Comparison of ENCODE assay signal across 1 cellular context in the genomic region with DNA sequence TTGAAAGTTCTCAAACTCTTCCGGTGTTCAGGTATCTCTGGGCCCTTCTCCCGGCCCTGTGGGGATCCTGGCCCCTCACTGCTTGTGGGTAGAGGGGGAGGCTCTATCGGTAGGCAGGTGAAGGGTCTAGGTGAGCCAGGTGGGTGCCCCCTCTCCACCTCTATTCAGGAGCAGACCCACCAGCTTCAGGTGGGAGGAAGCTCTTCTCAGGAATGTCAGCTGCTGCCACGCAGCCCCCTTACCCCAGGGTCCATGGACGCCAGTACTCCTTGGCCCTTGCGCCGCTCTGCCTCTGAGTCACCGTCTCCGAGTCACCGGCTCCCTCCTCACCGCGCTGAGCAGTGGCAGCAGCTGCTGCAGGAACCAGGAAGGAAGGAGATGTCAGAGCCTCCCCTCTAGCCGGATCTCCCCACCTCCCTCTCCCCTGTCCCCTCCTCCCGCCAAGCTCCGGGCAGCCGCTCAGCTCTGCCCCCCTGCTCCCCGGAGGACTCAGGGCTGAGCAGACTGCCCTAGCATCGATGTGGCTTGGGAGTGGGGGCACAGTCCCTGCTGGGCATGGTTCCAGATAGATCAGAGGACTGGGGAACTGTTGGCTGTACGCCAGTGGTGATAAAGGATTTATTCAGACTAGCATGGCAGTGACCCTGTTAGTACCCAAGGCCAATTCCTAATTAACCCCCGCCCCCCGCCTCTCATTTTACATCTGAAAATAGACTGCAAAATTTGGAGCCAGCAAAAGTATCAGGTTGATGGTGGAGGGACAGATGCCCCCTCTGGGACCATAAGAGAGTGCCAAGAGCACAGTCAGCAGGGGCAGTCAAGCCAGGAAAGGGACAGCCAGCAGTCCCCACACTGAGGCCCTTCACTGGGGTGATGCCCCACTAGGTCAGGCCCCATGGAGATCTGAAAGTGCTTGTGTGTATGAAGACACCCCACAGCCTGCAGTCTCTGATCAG.
TF ChIP-seq lines count a peak whose summit lies in the region.

OSBPL7 (minus strand) TSS at position 371 of the 956 bp plus-strand sequence. CDS start 1,516 bp downstream, outside the sequence.

TF ChIP-seq in HepG2, 621 proteins besides CTCF, POLR2A, EP300 and RAD21 (continued from another document and continues in another):
- TF ChIP-seq ZNF639 (CRISPR knock-in tag; conservative IDR thresholded peaks at IDR 0.05) (no peak), REL (CRISPR knock-in tag; conservative IDR thresholded peaks at IDR 0.05) (no peak), POLR2G (IDR thresholded peaks at IDR 0.05; ENCODE audit: low read depth, low read length) (peak; percentile 78), ZNF724P (CRISPR knock-in tag; IDR thresholded peaks at IDR 0.05; ENCODE audit: borderline replicate concordance) (no peak), ELF1 (CRISPR knock-in tag; IDR thresholded peaks at IDR 0.05) (peak; percentile 89), YY1 (IDR thresholded peaks at IDR 0.05; ENCODE audit: insufficient read depth, insufficient replicate concordance, low read depth, low read length) (no peak), HOXA5 (CRISPR knock-in tag; IDR thresholded peaks at IDR 0.05) (no peak), RFXANK (CRISPR knock-in tag; IDR thresholded peaks at IDR 0.05) (no peak), CHCHD3 (CRISPR knock-in tag; IDR thresholded peaks at IDR 0.05) (no peak), GZF1 (CRISPR knock-in tag; IDR thresholded peaks at IDR 0.05) (no peak; the same call in 1 of the 2 replicates), ZNF749 (CRISPR knock-in tag; IDR thresholded peaks at IDR 0.05; ENCODE audit: borderline replicate concordance) (no peak), ZNF883 (CRISPR knock-in tag; IDR thresholded peaks at IDR 0.05; ENCODE audit: not compliant biosample characterization) (peak; percentile 94), KAT8 (CRISPR knock-in tag; IDR thresholded peaks at IDR 0.05) (peak; percentile 98), ZNF782 (CRISPR knock-in tag; IDR thresholded peaks at IDR 0.05; ENCODE audit: borderline replicate concordance) (no peak), NFE2 (CRISPR knock-in tag; IDR thresholded peaks at IDR 0.05) (no peak), ZNF614 (CRISPR knock-in tag; IDR thresholded peaks at IDR 0.05; ENCODE audit: borderline replicate concordance) (peak; percentile 70; the same call in 1 of the 2 replicates), SMC3 (IDR thresholded peaks at IDR 0.05; ENCODE audit: low read length) (no peak), U2AF1 (optimal IDR thresholded peaks at IDR 0.05; ENCODE audit: low read depth, low read length) (no peak), PAF1 (CRISPR knock-in tag; IDR thresholded peaks at IDR 0.05) (no peak), KDM1A (CRISPR knock-in tag; IDR thresholded peaks at IDR 0.05) (no peak), PLSCR1 (CRISPR knock-in tag; IDR thresholded peaks at IDR 0.05; ENCODE audit: borderline replicate concordance) (no peak), DNMT3B (CRISPR knock-in tag; conservative IDR thresholded peaks at IDR 0.05) (0 out of 2 replicates have a peak, but pooled peaks have one; percentile 25), FOXK1 (CRISPR knock-in tag; IDR thresholded peaks at IDR 0.05; ENCODE audit: borderline replicate concordance, low read depth) (peak; percentile 53; the same call in 1 of the 2 replicates), MTF2 (CRISPR knock-in tag; IDR thresholded peaks at IDR 0.05; ENCODE audit: borderline replicate concordance) (no peak), ZNF768 (CRISPR knock-in tag; IDR thresholded peaks at IDR 0.05) (peak; percentile 44; the same call in 1 of the 2 replicates), THAP9 (CRISPR knock-in tag; IDR thresholded peaks at IDR 0.05; ENCODE audit: borderline replicate concordance) (peak; percentile 63; the same call in 1 of the 2 replicates), CREM (IDR thresholded peaks at IDR 0.05) (peak; percentile 44; the same call in 1 of the 2 replicates), CREM (CRISPR knock-in tag; IDR thresholded peaks at IDR 0.05) (no peak), CCDC6 (CRISPR knock-in tag; IDR thresholded peaks at IDR 0.05) (no peak), NR2F2 (IDR thresholded peaks at IDR 0.05; ENCODE audit: borderline replicate concordance, low read depth) (no peak), MTF1 (CRISPR knock-in tag; IDR thresholded peaks at IDR 0.05) (no peak), ZNF282 (IDR thresholded peaks at IDR 0.05; ENCODE audit: partially characterized antibody) (no peak), CENPX (CRISPR knock-in tag; IDR thresholded peaks at IDR 0.05) (no peak), MBNL3 (CRISPR knock-in tag; conservative IDR thresholded peaks at IDR 0.05) (no peak), ZNF446 (CRISPR knock-in tag; IDR thresholded peaks at IDR 0.05) (no peak), ZNF670 (CRISPR knock-in tag; IDR thresholded peaks at IDR 0.05; ENCODE audit: borderline replicate concordance) (peak; percentile 59; the same call in 1 of the 2 replicates), ATF7 (IDR thresholded peaks at IDR 0.05) (no peak), ATF7 (CRISPR knock-in tag; IDR thresholded peaks at IDR 0.05) (no peak), MXD3 (CRISPR knock-in tag; IDR thresholded peaks at IDR 0.05) (0 out of 2 replicates have a peak, but pooled peaks have one; percentile 27), XBP1 (CRISPR knock-in tag; IDR thresholded peaks at IDR 0.05) (no peak), NFIB (CRISPR knock-in tag; IDR thresholded peaks at IDR 0.05; ENCODE audit: borderline replicate concordance) (no peak), ZNF441 (CRISPR knock-in tag; IDR thresholded peaks at IDR 0.05; ENCODE audit: borderline replicate concordance) (0 out of 2 replicates have a peak, but pooled peaks have one; percentile 42)
- TF ChIP-seq, protein P1, sequence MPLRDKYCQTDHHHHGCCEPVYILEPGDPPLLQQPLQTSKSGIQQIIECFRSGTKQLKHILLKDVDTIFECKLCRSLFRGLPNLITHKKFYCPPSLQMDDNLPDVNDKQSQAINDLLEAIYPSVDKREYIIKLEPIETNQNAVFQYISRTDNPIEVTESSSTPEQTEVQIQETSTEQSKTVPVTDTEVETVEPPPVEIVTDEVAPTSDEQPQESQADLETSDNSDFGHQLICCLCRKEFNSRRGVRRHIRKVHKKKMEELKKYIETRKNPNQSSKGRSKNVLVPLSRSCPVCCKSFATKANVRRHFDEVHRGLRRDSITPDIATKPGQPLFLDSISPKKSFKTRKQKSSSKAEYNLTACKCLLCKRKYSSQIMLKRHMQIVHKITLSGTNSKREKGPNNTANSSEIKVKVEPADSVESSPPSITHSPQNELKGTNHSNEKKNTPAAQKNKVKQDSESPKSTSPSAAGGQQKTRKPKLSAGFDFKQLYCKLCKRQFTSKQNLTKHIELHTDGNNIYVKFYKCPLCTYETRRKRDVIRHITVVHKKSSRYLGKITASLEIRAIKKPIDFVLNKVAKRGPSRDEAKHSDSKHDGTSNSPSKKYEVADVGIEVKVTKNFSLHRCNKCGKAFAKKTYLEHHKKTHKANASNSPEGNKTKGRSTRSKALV (CRISPR knock-in tag; IDR thresholded peaks at IDR 0.05) = no peak
- TF ChIP-seq, protein P2, sequence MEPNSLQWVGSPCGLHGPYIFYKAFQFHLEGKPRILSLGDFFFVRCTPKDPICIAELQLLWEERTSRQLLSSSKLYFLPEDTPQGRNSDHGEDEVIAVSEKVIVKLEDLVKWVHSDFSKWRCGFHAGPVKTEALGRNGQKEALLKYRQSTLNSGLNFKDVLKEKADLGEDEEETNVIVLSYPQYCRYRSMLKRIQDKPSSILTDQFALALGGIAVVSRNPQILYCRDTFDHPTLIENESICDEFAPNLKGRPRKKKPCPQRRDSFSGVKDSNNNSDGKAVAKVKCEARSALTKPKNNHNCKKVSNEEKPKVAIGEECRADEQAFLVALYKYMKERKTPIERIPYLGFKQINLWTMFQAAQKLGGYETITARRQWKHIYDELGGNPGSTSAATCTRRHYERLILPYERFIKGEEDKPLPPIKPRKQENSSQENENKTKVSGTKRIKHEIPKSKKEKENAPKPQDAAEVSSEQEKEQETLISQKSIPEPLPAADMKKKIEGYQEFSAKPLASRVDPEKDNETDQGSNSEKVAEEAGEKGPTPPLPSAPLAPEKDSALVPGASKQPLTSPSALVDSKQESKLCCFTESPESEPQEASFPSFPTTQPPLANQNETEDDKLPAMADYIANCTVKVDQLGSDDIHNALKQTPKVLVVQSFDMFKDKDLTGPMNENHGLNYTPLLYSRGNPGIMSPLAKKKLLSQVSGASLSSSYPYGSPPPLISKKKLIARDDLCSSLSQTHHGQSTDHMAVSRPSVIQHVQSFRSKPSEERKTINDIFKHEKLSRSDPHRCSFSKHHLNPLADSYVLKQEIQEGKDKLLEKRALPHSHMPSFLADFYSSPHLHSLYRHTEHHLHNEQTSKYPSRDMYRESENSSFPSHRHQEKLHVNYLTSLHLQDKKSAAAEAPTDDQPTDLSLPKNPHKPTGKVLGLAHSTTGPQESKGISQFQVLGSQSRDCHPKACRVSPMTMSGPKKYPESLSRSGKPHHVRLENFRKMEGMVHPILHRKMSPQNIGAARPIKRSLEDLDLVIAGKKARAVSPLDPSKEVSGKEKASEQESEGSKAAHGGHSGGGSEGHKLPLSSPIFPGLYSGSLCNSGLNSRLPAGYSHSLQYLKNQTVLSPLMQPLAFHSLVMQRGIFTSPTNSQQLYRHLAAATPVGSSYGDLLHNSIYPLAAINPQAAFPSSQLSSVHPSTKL (CRISPR knock-in tag; IDR thresholded peaks at IDR 0.05) = peak; percentile 76
- TF ChIP-seq, protein P3, sequence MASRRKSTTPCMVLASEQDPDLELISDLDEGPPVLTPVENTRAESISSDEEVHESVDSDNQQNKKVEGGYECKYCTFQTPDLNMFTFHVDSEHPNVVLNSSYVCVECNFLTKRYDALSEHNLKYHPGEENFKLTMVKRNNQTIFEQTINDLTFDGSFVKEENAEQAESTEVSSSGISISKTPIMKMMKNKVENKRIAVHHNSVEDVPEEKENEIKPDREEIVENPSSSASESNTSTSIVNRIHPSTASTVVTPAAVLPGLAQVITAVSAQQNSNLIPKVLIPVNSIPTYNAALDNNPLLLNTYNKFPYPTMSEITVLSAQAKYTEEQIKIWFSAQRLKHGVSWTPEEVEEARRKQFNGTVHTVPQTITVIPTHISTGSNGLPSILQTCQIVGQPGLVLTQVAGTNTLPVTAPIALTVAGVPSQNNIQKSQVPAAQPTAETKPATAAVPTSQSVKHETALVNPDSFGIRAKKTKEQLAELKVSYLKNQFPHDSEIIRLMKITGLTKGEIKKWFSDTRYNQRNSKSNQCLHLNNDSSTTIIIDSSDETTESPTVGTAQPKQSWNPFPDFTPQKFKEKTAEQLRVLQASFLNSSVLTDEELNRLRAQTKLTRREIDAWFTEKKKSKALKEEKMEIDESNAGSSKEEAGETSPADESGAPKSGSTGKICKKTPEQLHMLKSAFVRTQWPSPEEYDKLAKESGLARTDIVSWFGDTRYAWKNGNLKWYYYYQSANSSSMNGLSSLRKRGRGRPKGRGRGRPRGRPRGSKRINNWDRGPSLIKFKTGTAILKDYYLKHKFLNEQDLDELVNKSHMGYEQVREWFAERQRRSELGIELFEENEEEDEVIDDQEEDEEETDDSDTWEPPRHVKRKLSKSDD (CRISPR knock-in tag; IDR thresholded peaks at IDR 0.05; ENCODE audit: low read depth) = no peak
- TF ChIP-seq, protein P4, sequence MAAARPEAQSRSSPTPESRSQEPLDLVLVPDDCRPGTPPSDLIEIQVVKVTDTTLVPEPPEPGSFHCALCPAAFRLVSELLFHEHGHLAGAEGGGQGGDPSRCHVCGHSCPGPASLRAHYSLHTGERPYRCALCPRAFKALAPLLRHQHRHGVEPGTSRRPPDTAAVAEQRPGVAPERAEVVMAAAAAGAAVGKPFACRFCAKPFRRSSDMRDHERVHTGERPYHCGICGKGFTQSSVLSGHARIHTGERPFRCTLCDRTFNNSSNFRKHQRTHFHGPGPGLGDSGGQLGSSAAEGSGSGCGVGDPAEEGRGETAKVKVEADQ (CRISPR knock-in tag; IDR thresholded peaks at IDR 0.05; ENCODE audit: borderline replicate concordance) = peak; percentile 77; the same call in 1 of the 2 replicates
